ENCODE assay signal across 27 cellular contexts in the genomic region with DNA sequence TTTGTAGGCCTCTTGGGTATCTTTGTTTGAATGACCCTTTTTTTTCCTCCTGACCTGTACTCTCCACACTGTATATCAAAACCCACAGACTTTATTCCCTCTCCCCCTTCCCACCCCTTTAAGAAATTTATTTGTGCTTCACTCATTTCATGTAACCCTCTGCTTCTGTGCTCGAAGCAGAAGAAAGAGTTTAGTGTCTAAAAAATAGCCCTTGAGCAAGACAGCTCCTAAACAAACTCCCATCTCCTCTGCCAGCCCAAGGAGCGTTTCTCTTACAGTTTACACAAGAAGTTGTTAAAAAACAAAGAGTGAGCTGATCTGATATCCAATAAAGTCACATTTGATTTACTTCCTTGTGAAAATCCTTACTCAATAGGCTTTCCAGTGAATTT.
A peak's percentile ranks its signal among the peaks of the same experiment; 100 is the strongest.
DNase-seq lines count a peak whose midpoint lies in the region; ATAC-seq and TF ChIP-seq lines count a peak whose summit lies in the region.
"Had no signal": no experiment of that assay in that cellular context is flagged by ENCODE, and none has a peak within 500 bp of the region (broad histone marks: within the 10 kb centered on the region; RNA-seq: fewer than 3 reads in every experiment).

No MANE protein-coding gene starts in this region.

- no peaks in the 10 kb centered on the region for H3K27me3 ChIP-seq in cardiac muscle cell
- no peaks in the 10 kb centered on the region for H3K27me3 ChIP-seq in heart right ventricle
- H3K27me3 ChIP-seq in mesendoderm (ENCODE audit: insufficient read depth, low read length, poor library complexity), result no peaks in the 10 kb centered on the region
- H3K27me3 ChIP-seq in esophagus squamous epithelium, result peaks cover 0 to 17% (median 0%) of the 10 kb centered on the region in 4 donors
- H3K27me3 ChIP-seq: BLaER1 treated with 17β-estradiol and CSF1 and Interleukin-3, amounts not matched to agents 10 nM and 100 nM; body of pancreas; left lung; right lobe of liver; tibial artery had no signal

- no peak overlapping the region for H3K18ac ChIP-seq in mesendoderm (ENCODE audit: low read length)

- no peak overlapping the region for H3K4me2 ChIP-seq in mesendoderm (ENCODE audit: low read length)

- H2BK5ac ChIP-seq in mesendoderm (ENCODE audit: low read length), result no peak overlapping the region

- H3K9me3 ChIP-seq in cardiac muscle cell (ENCODE audit: low read depth) (no peaks in the 10 kb centered on the region), heart right ventricle (no peaks in the 10 kb centered on the region), SK-N-MC (ENCODE audit: low read depth, low read length) (no peaks in the 10 kb centered on the region), esophagus squamous epithelium (no peaks in the 10 kb centered on the region)
- H3K9me3 ChIP-seq: body of pancreas, right lobe of liver, stomach, tibial artery had no signal

- no peak overlapping the region for H4K8ac ChIP-seq in mesendoderm (ENCODE audit: low read depth, low read length)

- H3K36me3 ChIP-seq in cardiac muscle cell (no peaks in the 10 kb centered on the region), heart right ventricle (no peaks in the 10 kb centered on the region), SK-N-MC (ENCODE audit: insufficient read depth, low read length) (no peaks in the 10 kb centered on the region), mesendoderm (ENCODE audit: control insufficient read depth, insufficient read depth, low read length) (no peaks in the 10 kb centered on the region), esophagus squamous epithelium (no peaks in the 10 kb centered on the region)
- H3K36me3 ChIP-seq: left lung, right lobe of liver, stomach, tibial artery had no signal

- H3K4ac ChIP-seq in mesendoderm (ENCODE audit: low read depth, low read length), result no peak overlapping the region

- H2BK120ac ChIP-seq in mesendoderm (ENCODE audit: low read depth, low read length), result no peak overlapping the region

- H2AK5ac ChIP-seq in mesendoderm (ENCODE audit: low read length), result no peak overlapping the region

- no peak overlapping the region for H4K5ac ChIP-seq in mesendoderm (ENCODE audit: low read length)

- WGBS in heart right ventricle, 2 donors, result 27 to 38% methylated on average over 2 of the region's 2 CpGs
- WGBS in mesendoderm (ENCODE audit: extremely low coverage, insufficient coverage, low lambda C conversion rate), result no CpG with 5 or more reads among the region's 2 CpGs
- whole genome bisulfite sequencing in esophagus squamous epithelium, 2 donors, result 9 to 21% methylated on average over 2 of the region's 2 CpGs

- TF ChIP-seq CTCF in cardiac muscle cell (IDR thresholded peaks at IDR 0.05; ENCODE audit: low read depth, low read length) (no peak), heart right ventricle (IDR thresholded peaks at IDR 0.05) (no peak), esophagus squamous epithelium (IDR thresholded peaks at IDR 0.05) (no peak)

- no peak for TF ChIP-seq POLR2A in esophagus squamous epithelium (IDR thresholded peaks at IDR 0.05)

- DNase-seq in cardiac muscle cell (ENCODE audit: low read depth in 1 of 2, low spot score in 1 of 2) (no peak), heart right ventricle (no peak), SK-N-MC (ENCODE audit: low read depth, low spot score) (peak; percentile 16), mesendoderm (no peak), NCI-H446 (lab: John Stamatoyannopoulos, UW) (no peak), esophagus squamous epithelium (lab: John Stamatoyannopoulos, UW) (no peak), Ammon's horn (ENCODE audit: low spot score) (no peak)
- DNase-seq: activated CD4-positive, alpha-beta T cell treated with anti-CD3 and anti-CD28 coated beads for 4 hours; activated CD8-positive, alpha-beta T cell treated with anti-CD3 and anti-CD28 coated beads, Interleukin-2, amount 10 ng/mL, durations not matched to agents 7 days and 5 days; activated naive CD4-positive, alpha-beta T cell treated with anti-CD3 and anti-CD28 coated beads, Interleukin-2, amount 10 ng/mL, durations not matched to agents 7 days and 5 days; body of pancreas; cerebellar nuclear complex; COR-L47; dermis blood vessel endothelial cell; H9; left lung; MV-4-11; NCI-H526; right lobe of liver; SIG-M5; stimulated activated CD4-positive, alpha-beta T cell treated with anti-CD3 and anti-CD28 coated beads, Interleukin-12 subunit alpha, Interleukin-12 subunit beta, amount 100 ng/mL, for 4 hours; stimulated activated CD4-positive, alpha-beta T cell treated with anti-CD3 and anti-CD28 coated beads, Interleukin-2, amount 100 ng/mL, for 48 hours; stomach; SW 1271; tibial artery had no signal

- peaks cover 23% of the 10 kb centered on the region for H3K4me1 ChIP-seq in cardiac muscle cell (ENCODE audit: low read depth)
- no peaks in the 10 kb centered on the region for H3K4me1 ChIP-seq in heart right ventricle
- peaks cover 9% of the 10 kb centered on the region for H3K4me1 ChIP-seq in mesendoderm (ENCODE audit: control insufficient read depth, low read depth, low read length)
- H3K4me1 ChIP-seq in esophagus squamous epithelium, result no peaks in the 10 kb centered on the region
- H3K4me1 ChIP-seq: body of pancreas, left lung, right lobe of liver, stomach, tibial artery had no signal

- H3K27ac ChIP-seq in cardiac muscle cell, result peak overlapping the region; percentile 26
- no peak overlapping the region for H3K27ac ChIP-seq in heart right ventricle
- H3K27ac ChIP-seq in SK-N-MC, result no peak overlapping the region
- no peak overlapping the region for H3K27ac ChIP-seq in mesendoderm (ENCODE audit: low read depth, low read length)
- H3K27ac ChIP-seq in esophagus squamous epithelium, result no peak overlapping the region
- H3K27ac ChIP-seq: BLaER1 treated with 17β-estradiol and CSF1 and Interleukin-3, amounts not matched to agents 10 nM and 100 nM; body of pancreas; left lung; right lobe of liver; stomach; tibial artery had no signal

- no peak overlapping the region for H3K56ac ChIP-seq in mesendoderm (ENCODE audit: low read length)

- intact Hi-C loops in heart right ventricle (cut with DNase I), result no loop called here
- intact Hi-C loops in esophagus squamous epithelium (cut with DNase I), result no loop called here

- H3K79me2 ChIP-seq in mesendoderm (ENCODE audit: control insufficient read depth, insufficient read depth, low read length), result no peaks in the 10 kb centered on the region

- ATAC-seq in heart right ventricle (no peak), HG03520 (IDR thresholded peaks at IDR 0.05; ENCODE audit: unreplicated experiment) (no peak)
- ATAC-seq: activated CD8-positive, alpha-beta T cell treated with anti-CD3 and anti-CD28 coated beads, Interleukin-2, amount 10 ng/mL, durations not matched to agents 7 days and 5 days; body of pancreas; left lung; right lobe of liver had no signal

- peak overlapping the region; percentile 86 for H2BK15ac ChIP-seq in mesendoderm (replicated peaks; ENCODE audit: low read depth)

- H3K9ac ChIP-seq in SK-N-MC (ENCODE audit: insufficient read length) (no peak overlapping the region), mesendoderm (ENCODE audit: low read length) (no peak overlapping the region)
- H3K9ac ChIP-seq: BLaER1 treated with 17β-estradiol and CSF1 and Interleukin-3, amounts not matched to agents 10 nM and 100 nM had no signal

- no peak overlapping the region for H3K23ac ChIP-seq in mesendoderm (ENCODE audit: low read length)

- H3K4me3 ChIP-seq in cardiac muscle cell (no peak overlapping the region), heart right ventricle (no peak overlapping the region), SK-N-MC (no peak overlapping the region), mesendoderm (ENCODE audit: low read length) (no peak overlapping the region), esophagus squamous epithelium (no peak overlapping the region)
- H3K4me3 ChIP-seq: BLaER1 treated with 17β-estradiol and CSF1 and Interleukin-3, amounts not matched to agents 10 nM and 100 nM; body of pancreas; left lung; right lobe of liver; stomach; tibial artery had no signal

- no peaks in the 10 kb centered on the region for H3K79me1 ChIP-seq in mesendoderm (ENCODE audit: low read length)
